12 cellular contexts compared by ENCODE assay signal in the genomic region with DNA sequence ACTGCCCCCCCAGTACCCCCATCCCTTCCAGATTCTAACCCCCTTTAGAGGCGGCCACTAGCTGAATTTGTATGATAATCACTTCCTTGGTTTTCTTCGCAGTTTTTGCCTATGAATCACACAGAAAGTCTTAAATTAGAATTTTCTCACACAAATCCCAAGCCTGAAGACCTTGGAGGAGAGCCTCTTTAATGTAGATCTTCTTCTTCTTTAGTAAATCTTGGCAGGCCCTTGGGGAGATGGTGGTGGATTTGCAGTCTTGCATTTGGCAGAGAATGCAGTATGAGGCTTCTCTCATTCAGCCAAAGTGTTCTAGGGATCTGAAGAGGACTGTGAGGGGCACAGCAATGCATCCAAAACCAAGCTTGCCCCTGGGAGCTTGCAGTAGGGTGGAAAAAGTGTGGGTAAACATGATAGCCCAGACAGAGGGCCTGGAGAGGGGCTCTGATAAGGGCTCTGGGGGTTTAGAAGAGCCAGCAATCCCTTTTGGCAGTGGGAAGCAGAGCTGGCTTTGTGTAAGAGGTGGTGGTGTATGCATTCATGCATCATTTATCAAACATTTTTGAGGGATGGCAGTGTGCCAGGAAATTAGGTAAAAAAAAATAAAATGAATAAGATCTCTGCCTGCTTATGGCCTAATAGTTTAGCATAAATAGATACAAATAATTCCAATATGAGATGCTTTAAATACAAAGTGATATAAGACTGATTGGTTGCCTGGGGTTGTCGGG. TPM values are rescaled to one million over a fixed set of nuclear protein-coding genes. Genes with fewer than 3 reads are reported as not detected.
DNase-seq lines count a peak whose midpoint lies in the region; ATAC-seq and TF ChIP-seq lines count a peak whose summit lies in the region.
"Had no signal": no experiment of that assay in that cellular context is flagged by ENCODE, and none has a peak within 500 bp of the region (broad histone marks: within the 10 kb centered on the region; RNA-seq: fewer than 3 reads in every experiment).

No MANE protein-coding gene starts in this region.

- peaks cover 65% of the 10 kb centered on the region for H3K4me1 Mint-ChIP-seq in activated naive CD4-positive, alpha-beta T cell treated with anti-CD3 and anti-CD28 coated beads, Interleukin-2, amount 50 U/mL, for 24 hours
- peaks cover 58 to 74% (median 69%) of the 10 kb centered on the region in 3 donors for H3K4me1 Mint-ChIP-seq in T-cell

- ATAC-seq in T-cell (replicated peaks in 1 of 4) (no peak), upper lobe of right lung (no peak), HG03039 (IDR thresholded peaks at IDR 0.05; ENCODE audit: unreplicated experiment) (no peak)

- peaks cover 8% of the 10 kb centered on the region for H3K4me1 ChIP-seq in upper lobe of right lung
- H3K4me1 ChIP-seq in adrenal gland (replicated peaks in 1 of 2) = no peaks in the 10 kb centered on the region

- no peaks in the 10 kb centered on the region for H3K36me3 ChIP-seq in upper lobe of right lung
- no peaks in the 10 kb centered on the region for H3K36me3 ChIP-seq in adrenal gland (replicated peaks in 1 of 2)

- H3K4me3 Mint-ChIP-seq in activated naive CD4-positive, alpha-beta T cell treated with anti-CD3 and anti-CD28 coated beads, Interleukin-2, amount 50 U/mL, for 24 hours = no peak overlapping the region
- H3K4me3 Mint-ChIP-seq in T-cell = peak overlapping the region in 1 of 3 donors; percentile 8

- WGBS in adrenal gland, 4 donors = 75 to 78% (median 77%) methylated on average over 3 of the region's 3 CpGs

- CTCF ChIA-PET in T-cell (lab: Charles Lee) = no interaction called here

- TF ChIP-seq POLR2A in adrenal gland (IDR thresholded peaks at IDR 0.05) = no peak

- H3K27ac Mint-ChIP-seq in activated naive CD4-positive, alpha-beta T cell treated with anti-CD3 and anti-CD28 coated beads, Interleukin-2, amount 50 U/mL, for 24 hours = peak overlapping the region; percentile 24
- peak overlapping the region; percentile 53 to 74 for H3K27ac Mint-ChIP-seq in T-cell

- H3K27me3 ChIP-seq in upper lobe of right lung (no peaks in the 10 kb centered on the region), adrenal gland (no peaks in the 10 kb centered on the region)

- H3K9me3 ChIP-seq in upper lobe of right lung = no peaks in the 10 kb centered on the region
- H3K9me3 ChIP-seq in adrenal gland (replicated peaks in 1 of 3) = no peaks in the 10 kb centered on the region

- TF ChIP-seq CTCF in fibroblast of pulmonary artery (IDR thresholded peaks at IDR 0.05; ENCODE audit: low read length, missing control alignments) (no peak), upper lobe of right lung (IDR thresholded peaks at IDR 0.05) (no peak), adrenal gland (IDR thresholded peaks at IDR 0.05) (no peak)

- H3K36me3 Mint-ChIP-seq in activated naive CD4-positive, alpha-beta T cell treated with anti-CD3 and anti-CD28 coated beads, Interleukin-2, amount 50 U/mL, for 24 hours = peaks cover 4% of the 10 kb centered on the region
- peaks cover 5% of the 10 kb centered on the region for H3K36me3 Mint-ChIP-seq in T-cell

- H3K9me3 Mint-ChIP-seq in activated naive CD4-positive, alpha-beta T cell treated with anti-CD3 and anti-CD28 coated beads, Interleukin-2, amount 50 U/mL, for 24 hours = no peaks in the 10 kb centered on the region
- peaks cover 0 to 5% (median 4%) of the 10 kb centered on the region in 3 donors for H3K9me3 Mint-ChIP-seq in T-cell

- POLR2A ChIA-PET in T-cell (lab: Charles Lee) = no interaction called here

- DNase-seq in activated naive CD4-positive, alpha-beta T cell (lab: John Stamatoyannopoulos, UW) = no peak
- DNase-seq in T-cell (no peak), fibroblast of pulmonary artery (ENCODE audit: low read depth) (peak; percentile 80), upper lobe of right lung (peak; percentile 1), adrenal gland (no peak), RKO (ENCODE audit: low spot score) (no peak)
- DNase-seq: activated CD4-positive, CD25-positive, alpha-beta regulatory T cell treated with anti-CD3 and anti-CD28 coated beads, Interleukin-2, amount 50 U/mL, for 72 hours; dermis blood vessel endothelial cell; NCI-H748 treated with DMSO at 0.1 percent for 48 hours had no signal

- H3K27ac ChIP-seq in upper lobe of right lung (no peak overlapping the region), adrenal gland (no peak overlapping the region)

- intact Hi-C loops in upper lobe of right lung (cut with DNase I) = no loop called here
- intact Hi-C loops in adrenal gland (cut with DNase I) = no loop called here

- H3K27me3 Mint-ChIP-seq in activated naive CD4-positive, alpha-beta T cell treated with anti-CD3 and anti-CD28 coated beads, Interleukin-2, amount 50 U/mL, for 24 hours = no peaks in the 10 kb centered on the region
- no peaks in the 10 kb centered on the region for H3K27me3 Mint-ChIP-seq in T-cell

- no peak overlapping the region for H3K4me3 ChIP-seq in fibroblast of pulmonary artery (replicated peaks; ENCODE audit: low read depth, low read length)
- no peak overlapping the region for H3K4me3 ChIP-seq in upper lobe of right lung
- H3K4me3 ChIP-seq in adrenal gland = no peak overlapping the region
- H3K4me3 ChIP-seq: lung had no signal

RNA-seq across cellular contexts. Expression of a gene that starts 7.7 kb away (rescaled TPM):
- total RNA-seq in T-cell = 100 to 1,000 TPM; 181 to 348 (median 192) TPM
- total RNA-seq in upper lobe of right lung = 234 TPM
- total RNA-seq in adrenal gland = 100 to 1,000 TPM; 150 to 240 (median 215) TPM
- polyA plus RNA-seq in adrenal gland = 100 to 1,000 TPM in 1 of 3 donors, 10 to 100 TPM in 2; 69.6 to 279 (median 79.1) TPM

RNA-seq across cellular contexts. Expression of a gene that starts 43.4 kb away (rescaled TPM):
- 10 to 100 TPM in 3 of 5 donors, not detected in 2; 11.4 to 15.6 (median 13.3) TPM for total RNA-seq in T-cell
- total RNA-seq in upper lobe of right lung = not detected
- 1 to 10 TPM in 3 of 8 donors, not detected in 5; 3.1 to 9.4 (median 9.0) TPM for total RNA-seq in adrenal gland
- 1 to 10 TPM in 2 of 3 donors, not detected in 1; 1.6 to 2.3 TPM for polyA plus RNA-seq in adrenal gland
- total RNA-seq: dermis blood vessel endothelial cell had no signal

Comparison
In these comparisons a context has a peak if more than half of its experiments do, and no peak if none do; other contexts are left out.
1. DNase-seq: peak in fibroblast of pulmonary artery (single experiment) and upper lobe of right lung (single experiment); none in activated naive CD4-positive, alpha-beta T cell (0 of 4), T-cell (0 of 34), adrenal gland (0 of 7) and RKO (single experiment).